ENCODE assay signal across 14 cellular contexts in the genomic region with DNA sequence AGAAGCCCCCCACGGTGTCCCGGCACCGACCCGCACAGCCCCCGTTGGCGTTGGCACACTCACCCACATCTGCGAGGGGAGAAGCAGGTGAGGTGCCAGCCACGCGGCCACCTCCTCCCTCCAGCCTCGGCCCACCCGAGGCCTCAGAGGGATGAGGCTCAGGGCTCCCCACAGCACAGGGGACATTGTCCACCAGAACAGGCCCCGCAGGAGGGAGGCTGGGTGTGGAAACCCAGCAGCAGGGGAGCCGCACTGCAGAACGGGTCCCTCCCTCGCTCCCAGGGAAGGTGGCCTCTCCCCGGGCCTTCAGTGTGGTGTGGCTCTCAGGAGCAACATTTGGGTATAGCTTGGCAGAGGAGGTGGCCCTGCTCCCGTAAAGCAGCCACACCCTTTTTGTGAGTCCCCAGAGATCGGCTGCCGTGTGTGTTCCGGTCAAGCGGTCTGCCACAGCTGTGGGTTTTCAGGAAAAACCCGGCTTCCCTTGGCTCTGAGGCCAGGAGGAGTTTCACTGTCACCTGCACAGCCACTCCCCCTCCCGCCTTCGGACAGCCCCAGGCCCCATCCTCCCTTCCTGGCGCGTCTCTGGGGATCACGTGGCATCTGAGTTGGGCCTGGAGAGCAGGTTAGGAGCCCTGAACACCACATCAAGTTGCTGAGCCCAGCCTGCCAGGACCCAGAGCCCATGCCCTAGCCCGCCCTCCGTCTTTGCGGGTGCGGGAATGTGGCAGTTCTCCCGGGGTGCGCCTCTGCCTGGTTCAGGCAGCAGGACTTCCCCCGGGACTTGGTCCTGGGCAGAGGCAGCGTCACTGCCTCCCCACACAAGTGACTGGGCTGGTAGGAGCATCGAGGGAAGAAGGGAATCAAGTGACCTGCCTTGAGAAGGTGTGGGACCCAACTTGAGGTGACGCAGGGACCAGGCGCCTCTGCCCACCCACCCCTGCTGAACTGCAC.
DNase-seq lines count a peak whose midpoint lies in the region; ATAC-seq, FAIRE-seq and TF ChIP-seq lines count a peak whose summit lies in the region.
"Had no signal": no experiment of that assay in that cellular context is flagged by ENCODE, and none has a peak within 500 bp of the region (broad histone marks: within the 10 kb centered on the region; RNA-seq: fewer than 3 reads in every experiment).

No MANE protein-coding gene starts in this region.

- H3K23ac ChIP-seq in mesendoderm (ENCODE audit: low read length) = no peak overlapping the region

- no peak overlapping the region for H2AK5ac ChIP-seq in mesendoderm (ENCODE audit: low read length)

- no peak overlapping the region for H2BK120ac ChIP-seq in mesendoderm (ENCODE audit: low read depth, low read length)

- no peaks in the 10 kb centered on the region for H3K27me3 Mint-ChIP-seq in stimulated activated naive CD8-positive, alpha-beta T cell treated with anti-CD3 and anti-CD28 coated beads, Interleukin-15, amount 100 ng/mL, for 72 hours
- H3K27me3 Mint-ChIP-seq in progenitor cell of endocrine pancreas = no peaks in the 10 kb centered on the region
- H3K27me3 Mint-ChIP-seq: activated naive CD8-positive, alpha-beta T cell treated with anti-CD3 and anti-CD28 coated beads, Interleukin-2, amount 10 ng/mL, durations not matched to agents 7 days and 5 days had no signal

- H3K9me1 ChIP-seq in K562 (ENCODE audit: control insufficient read depth, insufficient read depth, low read length) = no peaks in the 10 kb centered on the region

- no peaks in the 10 kb centered on the region for H3K79me1 ChIP-seq in mesendoderm (ENCODE audit: low read length)

- in situ Hi-C loops in K562 (cut with MboI) = no loop called here

- no peak overlapping the region for H3K4ac ChIP-seq in mesendoderm (ENCODE audit: low read depth, low read length)

- H3K4me3 Mint-ChIP-seq in stimulated activated naive CD8-positive, alpha-beta T cell treated with anti-CD3 and anti-CD28 coated beads, Interleukin-15, amount 100 ng/mL, for 72 hours = no peak overlapping the region
- no peak overlapping the region for H3K4me3 Mint-ChIP-seq in progenitor cell of endocrine pancreas (ENCODE audit: low read depth)
- H3K4me3 Mint-ChIP-seq: activated naive CD8-positive, alpha-beta T cell treated with anti-CD3 and anti-CD28 coated beads, Interleukin-2, amount 10 ng/mL, durations not matched to agents 7 days and 5 days had no signal

- ATAC-seq in K562 (peak; percentile 27), right cardiac atrium (no peak)
- ATAC-seq in stimulated activated naive CD8-positive, alpha-beta T cell treated with anti-CD3 and anti-CD28 coated beads, Interleukin-15, amount 100 ng/mL, for 72 hours = no peak

- POLR2A ChIA-PET in K562 (lab: Yijun Ruan, JAX) = interaction anchor here (0.9 kb wide), 1 partner anchor 10 kb away, joined by 7 read pairs; no protein-coding TSS in a partner anchor

- TF ChIP-seq CTCF in C4-2B (conservative IDR thresholded peaks at IDR 0.05) = no peak
- no peak for TF ChIP-seq CTCF in K562 (IDR thresholded peaks at IDR 0.05 in 2 of 3, conservative IDR thresholded peaks at IDR 0.05 in 1 of 3; ENCODE audit: insufficient read depth in 2 of 3, low read depth in 1 of 3, low read length in 3 of 3)
- no peak for TF ChIP-seq CTCF in progenitor cell of endocrine pancreas (IDR thresholded peaks at IDR 0.05; ENCODE audit: unreplicated experiment)

- no peak overlapping the region for H3K4me2 ChIP-seq in K562 (ENCODE audit: insufficient read depth, low read length)
- H3K4me2 ChIP-seq in mesendoderm (ENCODE audit: low read length) = no peak overlapping the region

- H2AFZ ChIP-seq in K562 (ENCODE audit: low read depth, low read length) = no peak overlapping the region

- no peak for FAIRE-seq in K562 (lab: Jason Lieb, UNC)

- WGBS in K562 (ENCODE audit: insufficient coverage, low coverage, missing lambda C conversion rate) = 4% methylated on average over 35 of the region's 38 CpGs
- no CpG with 5 or more reads among the region's 38 CpGs for WGBS in mesendoderm (ENCODE audit: extremely low coverage, insufficient coverage, low lambda C conversion rate)
- 75% methylated on average over 38 of the region's 38 CpGs for WGBS in right cardiac atrium

- H3K79me2 ChIP-seq in K562 (ENCODE audit: control insufficient read depth, insufficient read depth, low read length) (no peaks in the 10 kb centered on the region), mesendoderm (ENCODE audit: control insufficient read depth, insufficient read depth, low read length) (no peaks in the 10 kb centered on the region)

- H3K36me3 ChIP-seq in HUES6 (ENCODE audit: control insufficient read depth, insufficient read depth, low read length) = no peaks in the 10 kb centered on the region
- no peaks in the 10 kb centered on the region for H3K36me3 ChIP-seq in K562 (ENCODE audit: control insufficient read depth, insufficient read depth, low read length)
- H3K36me3 ChIP-seq in mesendoderm (ENCODE audit: control insufficient read depth, insufficient read depth, low read length) = no peaks in the 10 kb centered on the region
- H3K36me3 ChIP-seq: colonic mucosa had no signal

- no peak for TF ChIP-seq RAD21 in K562 (CRISPR knock-in tag; conservative IDR thresholded peaks at IDR 0.05 in 1 of 2, IDR thresholded peaks at IDR 0.05 in 1 of 2)

- no peaks in the 10 kb centered on the region for H3K4me1 Mint-ChIP-seq in stimulated activated naive CD8-positive, alpha-beta T cell treated with anti-CD3 and anti-CD28 coated beads, Interleukin-15, amount 100 ng/mL, for 72 hours
- H3K4me1 Mint-ChIP-seq in progenitor cell of endocrine pancreas (ENCODE audit: low read depth) = no peaks in the 10 kb centered on the region
- H3K4me1 Mint-ChIP-seq: activated naive CD8-positive, alpha-beta T cell treated with anti-CD3 and anti-CD28 coated beads, Interleukin-2, amount 10 ng/mL, durations not matched to agents 7 days and 5 days had no signal

- H3K27me3 ChIP-seq in HUES6 (ENCODE audit: control insufficient read depth, insufficient read depth, low read length) (peaks cover 9% of the 10 kb centered on the region; the same call in 1 of the 2 replicates), K562 (ENCODE audit: control insufficient read depth in 2 of 2, insufficient read depth in 2 of 2, low read length in 2 of 2) (peaks cover 49 to 87% of the 10 kb centered on the region in 2 experiments; a peak in 4 of 5 replicates), mesendoderm (ENCODE audit: insufficient read depth, low read length, poor library complexity) (no peaks in the 10 kb centered on the region), right cardiac atrium (ENCODE audit: control insufficient read depth, insufficient read depth) (no peaks in the 10 kb centered on the region)
- H3K27me3 ChIP-seq: colonic mucosa had no signal

- H3K18ac ChIP-seq in mesendoderm (ENCODE audit: low read length) = no peak overlapping the region

- no peak overlapping the region for H4K5ac ChIP-seq in mesendoderm (ENCODE audit: low read length)

- H3K27ac ChIP-seq in C4-2B (peak overlapping the region; percentile 66), HUES6 (ENCODE audit: low read depth, low read length) (0 out of 2 replicates have a peak overlapping the region, but pooled peaks have one; percentile 9), K562 (ENCODE audit: extremely low read depth, low read depth, low read length) (no peak overlapping the region), mesendoderm (ENCODE audit: low read depth, low read length) (no peak overlapping the region), right cardiac atrium (ENCODE audit: low read length) (no peak overlapping the region)
- H3K27ac ChIP-seq: colonic mucosa had no signal

- TF ChIP-seq EP300 in K562 (IDR thresholded peaks at IDR 0.05; ENCODE audit: low read length) = no peak

- TF ChIP-seq POLR2A in K562 (conservative IDR thresholded peaks at IDR 0.05) = no peak

- intact Hi-C loops in K562 (cut with micrococcal nuclease) (no loop called here), right cardiac atrium (cut with DNase I) (no loop called here)

- H2BK5ac ChIP-seq in mesendoderm (ENCODE audit: low read length) = no peak overlapping the region

- CTCF ChIA-PET in K562 (lab: Yijun Ruan, JAX; ENCODE audit: low intra/inter-chr PET ratio) = no interaction called here

- no peak overlapping the region for H3K9ac ChIP-seq in HUES6 (ENCODE audit: low read length)
- H3K9ac ChIP-seq in K562 (ENCODE audit: insufficient read depth in 1 of 2, low read depth in 2 of 2, low read length in 2 of 2) = no peak overlapping the region; a peak in 1 of 4 replicates
- H3K9ac ChIP-seq in mesendoderm (ENCODE audit: low read length) = no peak overlapping the region

- BruUV-seq in K562 (replicated peaks; lab: Mats Ljungman, UMichigan) = no TSS peak

- DNase-seq in K562 (ENCODE audit: extremely low read depth in 1 of 4, low spot score in 3 of 4) = no peak
- peak; percentile 63 for DNase-seq in mesendoderm
- no peak for DNase-seq in stimulated activated naive CD8-positive, alpha-beta T cell treated with anti-CD3 and anti-CD28 coated beads, Interleukin-15, amount 100 ng/mL, for 72 hours
- DNase-seq in inferior parietal cortex (ENCODE audit: extremely low spot score) = no peak
- no peak for DNase-seq in progenitor cell of endocrine pancreas (ENCODE audit: low spot score, unreplicated experiment)
- DNase-seq in right cardiac atrium = no peak
- DNase-seq: activated CD4-positive, CD25-positive, alpha-beta regulatory T cell treated with anti-CD3 and anti-CD28 coated beads, Interleukin-2, amount 50 U/mL, for 72 hours; activated naive CD8-positive, alpha-beta T cell treated with anti-CD3 and anti-CD28 coated beads, Interleukin-2, amount 10 ng/mL, durations not matched to agents 7 days and 5 days; colonic mucosa; Kasumi-1; OCI-M1; stimulated activated CD8-positive, alpha-beta memory T cell treated with anti-CD3 and anti-CD28 coated beads, Interleukin-4, amount 100 ng/mL, for 48 hours had no signal

- no peak overlapping the region for H3K27ac Mint-ChIP-seq in stimulated activated naive CD8-positive, alpha-beta T cell treated with anti-CD3 and anti-CD28 coated beads, Interleukin-15, amount 100 ng/mL, for 72 hours
- H3K27ac Mint-ChIP-seq in progenitor cell of endocrine pancreas = no peak overlapping the region
- H3K27ac Mint-ChIP-seq: activated naive CD8-positive, alpha-beta T cell treated with anti-CD3 and anti-CD28 coated beads, Interleukin-2, amount 10 ng/mL, durations not matched to agents 7 days and 5 days had no signal

- peaks cover 57% of the 10 kb centered on the region for H4K20me1 ChIP-seq in K562 (replicated peaks; ENCODE audit: control insufficient read depth, insufficient read depth, low read length)

- no peaks in the 10 kb centered on the region for H3K9me3 Mint-ChIP-seq in stimulated activated naive CD8-positive, alpha-beta T cell treated with anti-CD3 and anti-CD28 coated beads, Interleukin-15, amount 100 ng/mL, for 72 hours
- no peaks in the 10 kb centered on the region for H3K9me3 Mint-ChIP-seq in progenitor cell of endocrine pancreas (ENCODE audit: low read depth)
- H3K9me3 Mint-ChIP-seq: activated naive CD8-positive, alpha-beta T cell treated with anti-CD3 and anti-CD28 coated beads, Interleukin-2, amount 10 ng/mL, durations not matched to agents 7 days and 5 days had no signal

- no peaks in the 10 kb centered on the region for H3K36me3 Mint-ChIP-seq in progenitor cell of endocrine pancreas (ENCODE audit: insufficient read depth)
- H3K36me3 Mint-ChIP-seq: activated naive CD8-positive, alpha-beta T cell treated with anti-CD3 and anti-CD28 coated beads, Interleukin-2, amount 10 ng/mL, durations not matched to agents 7 days and 5 days had no signal

- H3K4me3 ChIP-seq in HUES6 (ENCODE audit: low read depth, low read length) (no peak overlapping the region), K562 (no peak overlapping the region), mesendoderm (ENCODE audit: low read length) (no peak overlapping the region), right cardiac atrium (ENCODE audit: low read length) (no peak overlapping the region)
- H3K4me3 ChIP-seq: colonic mucosa had no signal

- no peak overlapping the region for H2BK15ac ChIP-seq in mesendoderm (replicated peaks; ENCODE audit: low read depth)

- H3K9me3 ChIP-seq in HUES6 (ENCODE audit: control insufficient read depth, insufficient read depth, low read depth, low read length) = no peaks in the 10 kb centered on the region
- no peaks in the 10 kb centered on the region for H3K9me3 ChIP-seq in K562 (replicated peaks; ENCODE audit: control insufficient read depth, insufficient read depth, low read depth, low read length)
- H3K9me3 ChIP-seq in right cardiac atrium (ENCODE audit: control insufficient read depth, low read length) = no peaks in the 10 kb centered on the region
- H3K9me3 ChIP-seq: colonic mucosa had no signal

- no peak overlapping the region for H4K8ac ChIP-seq in mesendoderm (ENCODE audit: low read depth, low read length)

- H3K4me1 ChIP-seq in HUES6 (ENCODE audit: control insufficient read depth, insufficient read depth, low read length) = peaks cover 43% of the 10 kb centered on the region
- peaks cover 0 to 63% of the 10 kb centered on the region in 2 experiments; a peak in 1 of 5 replicates for H3K4me1 ChIP-seq in K562 (replicated peaks in 1 of 2; ENCODE audit: control insufficient read depth in 2 of 2, insufficient read depth in 2 of 2, low read length in 2 of 2)
- H3K4me1 ChIP-seq in mesendoderm (ENCODE audit: control insufficient read depth, low read depth, low read length) = no peaks in the 10 kb centered on the region
- H3K4me1 ChIP-seq in right cardiac atrium (ENCODE audit: control insufficient read depth, insufficient read depth, low read length) = no peaks in the 10 kb centered on the region
- H3K4me1 ChIP-seq: colonic mucosa had no signal

- H3K56ac ChIP-seq in mesendoderm (ENCODE audit: low read length) = peak overlapping the region; percentile 15

Comparison
In these comparisons a context has a peak if more than half of its experiments do, and no peak if none do; other contexts are left out.
1. H3K27ac ChIP-seq: peak in C4-2B (single experiment) and HUES6 (single experiment); none in K562 (single experiment), mesendoderm (single experiment) and right cardiac atrium (single experiment).